In genomic region chr1:54336121-54336520, GRCh38 we compare ENCODE assay signal across 13 cellular contexts.
A peak's percentile ranks its signal among the peaks of the same experiment; 100 is the strongest.
DNase-seq lines count a peak whose midpoint lies in the region; ATAC-seq and TF ChIP-seq lines count a peak whose summit lies in the region.
"Had no signal": no experiment of that assay in that cellular context is flagged by ENCODE, and none has a peak within 500 bp of the region (broad histone marks: within the 10 kb centered on the region; RNA-seq: fewer than 3 reads in every experiment).

No MANE protein-coding gene starts in this region.

- no peaks in the 10 kb centered on the region for H3K27me3 ChIP-seq in parathyroid adenoma (ENCODE audit: control insufficient read depth, insufficient read depth, low read length)

- no peak overlapping the region for H3K4me2 ChIP-seq in parathyroid adenoma (ENCODE audit: low read length)

- H3K9me3 ChIP-seq in parathyroid adenoma (ENCODE audit: control insufficient read depth, low read length), result no peaks in the 10 kb centered on the region

- peaks cover 81 to 88% of the 10 kb centered on the region in 2 donors for H3K4me1 Mint-ChIP-seq in natural killer cell
- peaks cover 48 to 62% of the 10 kb centered on the region in 2 donors for H3K4me1 Mint-ChIP-seq in natural killer cell treated with Interleukin-12 subunit alpha and Interleukin-12 subunit beta and Interleukin-15 and Interleukin-18, amount 100 ng/mL, for 72 hours (ENCODE audit: low read depth in 2 of 2)
- peaks cover 74% of the 10 kb centered on the region for H3K4me1 Mint-ChIP-seq in stimulated activated effector memory CD8-positive, alpha-beta T cell treated with anti-CD3 and anti-CD28 coated beads, Interleukin-12 subunit alpha, Interleukin-12 subunit beta, amount 100 ng/mL, for 72 hours

- intact Hi-C loops in natural killer cell (cut with micrococcal nuclease), result no loop called here

- TF ChIP-seq POLR2A in erythroblast (IDR thresholded peaks at IDR 0.05; ENCODE audit: low read length), result no peak

- no peaks in the 10 kb centered on the region for H3K36me3 Mint-ChIP-seq in natural killer cell
- H3K36me3 Mint-ChIP-seq in natural killer cell treated with Interleukin-12 subunit alpha and Interleukin-12 subunit beta and Interleukin-15 and Interleukin-18, amount 100 ng/mL, for 72 hours, result no peaks in the 10 kb centered on the region
- H3K36me3 Mint-ChIP-seq in stimulated activated effector memory CD8-positive, alpha-beta T cell treated with anti-CD3 and anti-CD28 coated beads, Interleukin-12 subunit alpha, Interleukin-12 subunit beta, amount 100 ng/mL, for 72 hours, result peaks cover 8% of the 10 kb centered on the region
- H3K36me3 Mint-ChIP-seq: activated CD4-positive, alpha-beta memory T cell treated with anti-CD3 and anti-CD28 coated beads for 36 hours; stimulated activated naive B cell treated with anti-CD40 and anti-IgM and Interleukin-4, amounts not matched to agents 10 μg/mL and 1 μg/mL and 100 μg/mL, for 72 hours had no signal

- H3K27me3 Mint-ChIP-seq in natural killer cell (ENCODE audit: low read depth in 2 of 2), result no peaks in the 10 kb centered on the region
- H3K27me3 Mint-ChIP-seq in natural killer cell treated with Interleukin-12 subunit alpha and Interleukin-12 subunit beta and Interleukin-15 and Interleukin-18, amount 100 ng/mL, for 72 hours, result no peaks in the 10 kb centered on the region
- H3K27me3 Mint-ChIP-seq: activated CD4-positive, alpha-beta memory T cell treated with anti-CD3 and anti-CD28 coated beads for 36 hours; stimulated activated naive B cell treated with anti-CD40 and anti-IgM and Interleukin-4, amounts not matched to agents 10 μg/mL and 1 μg/mL and 100 μg/mL, for 72 hours had no signal

- no peaks in the 10 kb centered on the region for H3K79me2 ChIP-seq in parathyroid adenoma

- H3K4me3 ChIP-seq in fibroblast of pulmonary artery (replicated peaks; ENCODE audit: low read depth, low read length) (peak overlapping the region; percentile 51), parathyroid adenoma (ENCODE audit: low read depth, low read length) (no peak overlapping the region)

- no peaks in the 10 kb centered on the region for H3K9me3 Mint-ChIP-seq in natural killer cell
- no peaks in the 10 kb centered on the region for H3K9me3 Mint-ChIP-seq in natural killer cell treated with Interleukin-12 subunit alpha and Interleukin-12 subunit beta and Interleukin-15 and Interleukin-18, amount 100 ng/mL, for 72 hours
- H3K9me3 Mint-ChIP-seq in stimulated activated effector memory CD8-positive, alpha-beta T cell treated with anti-CD3 and anti-CD28 coated beads, Interleukin-12 subunit alpha, Interleukin-12 subunit beta, amount 100 ng/mL, for 72 hours, result no peaks in the 10 kb centered on the region
- H3K9me3 Mint-ChIP-seq: activated CD4-positive, alpha-beta memory T cell treated with anti-CD3 and anti-CD28 coated beads for 36 hours; activated naive CD4-positive, alpha-beta T cell treated with anti-CD3 and anti-CD28 coated beads for 36 hours; stimulated activated naive B cell treated with anti-CD40 and anti-IgM and Interleukin-4, amounts not matched to agents 10 μg/mL and 1 μg/mL and 100 μg/mL, for 72 hours had no signal

- H3K27ac ChIP-seq in parathyroid adenoma, result peak overlapping the region; percentile 78

- H3K9ac ChIP-seq in parathyroid adenoma, result no peak overlapping the region

- no peak overlapping the region for H2AFZ ChIP-seq in parathyroid adenoma

- peak overlapping the region; percentile 76 to 80 for H3K27ac Mint-ChIP-seq in natural killer cell
- H3K27ac Mint-ChIP-seq in natural killer cell treated with Interleukin-12 subunit alpha and Interleukin-12 subunit beta and Interleukin-15 and Interleukin-18, amount 100 ng/mL, for 72 hours, result peak overlapping the region in 1 of 2 donors; percentile 79
- H3K27ac Mint-ChIP-seq in stimulated activated effector memory CD8-positive, alpha-beta T cell treated with anti-CD3 and anti-CD28 coated beads, Interleukin-12 subunit alpha, Interleukin-12 subunit beta, amount 100 ng/mL, for 72 hours, result no peak overlapping the region
- H3K27ac Mint-ChIP-seq: activated CD4-positive, alpha-beta memory T cell treated with anti-CD3 and anti-CD28 coated beads for 36 hours; activated naive CD4-positive, alpha-beta T cell treated with anti-CD3 and anti-CD28 coated beads for 36 hours had no signal

- no peak for ATAC-seq in natural killer cell
- ATAC-seq in natural killer cell treated with Interleukin-12 subunit alpha and Interleukin-12 subunit beta and Interleukin-15 and Interleukin-18, amount 100 ng/mL, for 72 hours, result no peak
- no peak for ATAC-seq in stimulated activated effector memory CD8-positive, alpha-beta T cell treated with anti-CD3 and anti-CD28 coated beads, Interleukin-12 subunit alpha, Interleukin-12 subunit beta, amount 100 ng/mL, for 72 hours
- ATAC-seq: stimulated activated naive B cell treated with anti-CD40 and anti-IgM and Interleukin-4, amounts not matched to agents 10 μg/mL and 1 μg/mL and 100 μg/mL, for 72 hours had no signal

- H3K4me3 Mint-ChIP-seq in natural killer cell, result no peak overlapping the region
- no peak overlapping the region for H3K4me3 Mint-ChIP-seq in natural killer cell treated with Interleukin-12 subunit alpha and Interleukin-12 subunit beta and Interleukin-15 and Interleukin-18, amount 100 ng/mL, for 72 hours
- no peak overlapping the region for H3K4me3 Mint-ChIP-seq in stimulated activated effector memory CD8-positive, alpha-beta T cell treated with anti-CD3 and anti-CD28 coated beads, Interleukin-12 subunit alpha, Interleukin-12 subunit beta, amount 100 ng/mL, for 72 hours
- H3K4me3 Mint-ChIP-seq: activated CD4-positive, alpha-beta memory T cell treated with anti-CD3 and anti-CD28 coated beads for 36 hours; activated naive CD4-positive, alpha-beta T cell treated with anti-CD3 and anti-CD28 coated beads for 36 hours; stimulated activated naive B cell treated with anti-CD40 and anti-IgM and Interleukin-4, amounts not matched to agents 10 μg/mL and 1 μg/mL and 100 μg/mL, for 72 hours had no signal

- peaks cover 35% of the 10 kb centered on the region for H3K4me1 ChIP-seq in parathyroid adenoma

- DNase-seq in natural killer cell (no peak), fibroblast of pulmonary artery (ENCODE audit: low read depth) (no peak), DMS 273 treated with DMSO at 0.1 percent for 48 hours (lab: John Stamatoyannopoulos, UW) (no peak), erythroblast (lab: John Stamatoyannopoulos, UW) (no peak)
- DNase-seq in natural killer cell treated with Interleukin-12 subunit alpha and Interleukin-12 subunit beta and Interleukin-15 and Interleukin-18, amount 100 ng/mL, for 72 hours (ENCODE audit: low spot score), result no peak
- no peak for DNase-seq in stimulated activated effector memory CD8-positive, alpha-beta T cell treated with anti-CD3 and anti-CD28 coated beads, Interleukin-12 subunit alpha, Interleukin-12 subunit beta, amount 100 ng/mL, for 72 hours (ENCODE audit: low spot score in 2 of 2)
- no peak for DNase-seq in stimulated activated naive CD4-positive, alpha-beta T cell (lab: John Stamatoyannopoulos, UW)
- DNase-seq: activated CD4-positive, alpha-beta memory T cell treated with anti-CD3 and anti-CD28 coated beads for 36 hours; activated naive CD4-positive, alpha-beta T cell treated with anti-CD3 and anti-CD28 coated beads for 36 hours; AML-193; NCI-H1417 treated with DMSO at 0.1 percent for 48 hours; stimulated activated naive B cell treated with anti-CD40 and anti-IgM and Interleukin-4, amounts not matched to agents 10 μg/mL and 1 μg/mL and 100 μg/mL, for 72 hours had no signal

- H3K36me3 ChIP-seq in parathyroid adenoma (ENCODE audit: control insufficient read depth, insufficient read depth, low read length), result no peaks in the 10 kb centered on the region

- no peak for TF ChIP-seq CTCF in natural killer cell (IDR thresholded peaks at IDR 0.05)
- no peak for TF ChIP-seq CTCF in fibroblast of pulmonary artery (IDR thresholded peaks at IDR 0.05; ENCODE audit: low read length, missing control alignments)
- no peak for TF ChIP-seq CTCF in parathyroid adenoma (IDR thresholded peaks at IDR 0.05)
